8 cellular contexts compared by ENCODE assay signal in genomic region chr4:145154573-145154972, GRCh38. TPM values are rescaled to one million over a fixed set of nuclear protein-coding genes. Genes with fewer than 3 reads are reported as not detected.
DNase-seq lines count a peak whose midpoint lies in the region; ATAC-seq and TF ChIP-seq lines count a peak whose summit lies in the region.

No MANE protein-coding gene starts in this region.

- peak overlapping the region; percentile 63 for H3K27ac ChIP-seq in psoas muscle

- ATAC-seq in GM21619 (IDR thresholded peaks at IDR 0.05; ENCODE audit: unreplicated experiment) (peak; percentile 66), psoas muscle (peak; percentile 81 to 91 (median 84))

- no peaks in the 10 kb centered on the region for H3K9me3 Mint-ChIP-seq in glutamatergic neuron (ENCODE audit: unreplicated experiment)

- DNase-seq in GM12864 (ENCODE audit: low read depth) (no peak), NAMALWA (ENCODE audit: low spot score) (peak; percentile 65), epithelial cell of proximal tubule (ENCODE audit: low read depth) (no peak), psoas muscle (no peak), glutamatergic neuron (no peak), HCEC 1CT (no peak)
- no peak for DNase-seq in effector CD4-positive, alpha-beta T cell

- TF ChIP-seq CTCF in GM12864 (IDR thresholded peaks at IDR 0.05; ENCODE audit: low read depth, low read length, missing control alignments) (peak; percentile 72), epithelial cell of proximal tubule (conservative IDR thresholded peaks at IDR 0.05; ENCODE audit: low read depth, low read length) (peak; percentile 72), psoas muscle (IDR thresholded peaks at IDR 0.05) (peak; percentile 57), glutamatergic neuron (IDR thresholded peaks at IDR 0.05; ENCODE audit: partially characterized antibody, unreplicated experiment) (no peak)

- intact Hi-C loops in psoas muscle (cut with DNase I), result loop anchor here in 1 of 2 donors (5.0 kb wide), 2 partner anchors 408 to 458 kb away; no protein-coding TSS in a partner anchor

- H3K36me3 Mint-ChIP-seq in glutamatergic neuron (ENCODE audit: unreplicated experiment), result no peaks in the 10 kb centered on the region

- peaks cover 6 to 78% of the 10 kb centered on the region in 2 donors for H3K36me3 ChIP-seq in psoas muscle (ENCODE audit: insufficient read depth in 1 of 2, low read depth in 1 of 2)

- H3K9me3 ChIP-seq in psoas muscle, result no peaks in the 10 kb centered on the region

- no peaks in the 10 kb centered on the region for H3K27me3 Mint-ChIP-seq in glutamatergic neuron (ENCODE audit: unreplicated experiment)

- H3K4me3 Mint-ChIP-seq in glutamatergic neuron (ENCODE audit: unreplicated experiment), result no peak overlapping the region

- no peaks in the 10 kb centered on the region for H3K4me1 Mint-ChIP-seq in glutamatergic neuron (ENCODE audit: low read depth, unreplicated experiment)

- peaks cover 19% of the 10 kb centered on the region for H3K4me1 ChIP-seq in psoas muscle

- H3K4me3 ChIP-seq in GM12864 (ENCODE audit: low read depth, low read length), result no peak overlapping the region
- H3K4me3 ChIP-seq in epithelial cell of proximal tubule (ENCODE audit: low read depth, low read length), result no peak overlapping the region
- no peak overlapping the region for H3K4me3 ChIP-seq in psoas muscle

- H3K27ac Mint-ChIP-seq in glutamatergic neuron (ENCODE audit: unreplicated experiment), result no peak overlapping the region

- no peaks in the 10 kb centered on the region for H3K27me3 ChIP-seq in psoas muscle (ENCODE audit: insufficient read depth in 3 of 3, low read length in 2 of 3)

- WGBS in psoas muscle, 3 donors, result 63 to 87% (median 83%) methylated on average over 1 of the region's 1 CpG

RNA-seq across cellular contexts. Expression of gene OTUD4, which starts 25.8 kb away (rescaled TPM):
- total RNA-seq in epithelial cell of proximal tubule, result 17.2 and 20.0 TPM in 2 replicates
- 10 to 100 TPM; 51.6 to 88.0 (median 56.5) TPM for total RNA-seq in psoas muscle
- 10 to 100 TPM; 20.5 to 62.6 (median 22.7) TPM for polyA plus RNA-seq in psoas muscle
- total RNA-seq in glutamatergic neuron (ENCODE audit: unreplicated experiment), result 22.7 TPM

RNA-seq across cellular contexts. Expression of gene ABCE1, which starts 56.5 kb away (rescaled TPM):
- 105 and 155 TPM in 2 replicates for total RNA-seq in epithelial cell of proximal tubule
- total RNA-seq in psoas muscle, result 10 to 100 TPM; 52.8 to 75.0 (median 63.6) TPM
- polyA plus RNA-seq in psoas muscle, result 10 to 100 TPM; 25.9 to 59.8 (median 34.8) TPM
- total RNA-seq in glutamatergic neuron (ENCODE audit: unreplicated experiment), result 36.2 TPM

RNA-seq across cellular contexts. Expression of gene ANAPC10, which starts 56.6 kb away (rescaled TPM):
- total RNA-seq in epithelial cell of proximal tubule, result 25.0 and 28.1 TPM in 2 replicates
- total RNA-seq in psoas muscle, result 10 to 100 TPM; 16.5 to 18.0 (median 17.5) TPM
- 10 to 100 TPM; 19.0 to 26.8 (median 26.7) TPM for polyA plus RNA-seq in psoas muscle
- 16.2 TPM for total RNA-seq in glutamatergic neuron (ENCODE audit: unreplicated experiment)
